In the genomic region with DNA sequence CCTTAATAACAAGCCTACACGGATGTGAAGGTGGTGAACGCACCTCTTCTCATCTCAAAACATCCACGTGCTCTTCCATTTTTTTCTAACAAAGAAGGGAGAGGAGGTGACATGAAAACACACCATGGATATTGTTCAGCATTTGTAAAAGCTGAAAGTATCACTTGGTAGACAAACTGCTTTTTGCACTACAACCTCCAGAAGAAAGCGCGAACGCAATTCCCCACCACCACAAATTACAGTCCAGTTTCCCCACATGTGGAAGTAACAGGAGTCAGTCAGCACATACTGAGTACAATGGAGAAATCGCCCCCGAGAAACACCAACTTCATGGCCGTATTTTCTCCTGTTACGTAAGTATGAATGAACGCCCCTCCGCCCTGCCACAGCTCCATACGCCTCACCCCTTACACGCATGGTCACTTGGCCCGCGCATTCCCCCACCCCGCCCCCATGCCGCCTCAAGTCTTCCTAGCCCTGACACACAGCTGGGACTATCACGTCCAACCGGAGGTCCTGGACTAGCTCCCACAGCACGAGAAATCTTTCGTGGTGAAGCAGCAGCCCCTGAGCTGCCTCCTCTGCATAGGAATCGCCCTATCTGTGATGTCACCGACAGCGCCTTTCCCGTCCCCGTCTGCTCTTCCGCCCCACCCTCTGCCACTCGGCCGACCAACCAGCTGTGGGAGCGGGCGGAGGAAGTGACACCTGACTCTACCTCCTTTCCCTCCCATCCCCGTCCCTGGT, we compare ENCODE assay signal across 1 cellular context.
TF ChIP-seq lines count a peak whose summit lies in the region.
"Not testable (repeated sequence)": the region's sequence is repeated elsewhere in the genome, so short reads cannot be mapped to it uniquely, and the experiment has no call there.

No MANE protein-coding gene starts in this region.

TF ChIP-seq in K562, 482 proteins besides CTCF, POLR2A, EP300 and RAD21 (continued from another document):
- TF ChIP-seq, protein P1, sequence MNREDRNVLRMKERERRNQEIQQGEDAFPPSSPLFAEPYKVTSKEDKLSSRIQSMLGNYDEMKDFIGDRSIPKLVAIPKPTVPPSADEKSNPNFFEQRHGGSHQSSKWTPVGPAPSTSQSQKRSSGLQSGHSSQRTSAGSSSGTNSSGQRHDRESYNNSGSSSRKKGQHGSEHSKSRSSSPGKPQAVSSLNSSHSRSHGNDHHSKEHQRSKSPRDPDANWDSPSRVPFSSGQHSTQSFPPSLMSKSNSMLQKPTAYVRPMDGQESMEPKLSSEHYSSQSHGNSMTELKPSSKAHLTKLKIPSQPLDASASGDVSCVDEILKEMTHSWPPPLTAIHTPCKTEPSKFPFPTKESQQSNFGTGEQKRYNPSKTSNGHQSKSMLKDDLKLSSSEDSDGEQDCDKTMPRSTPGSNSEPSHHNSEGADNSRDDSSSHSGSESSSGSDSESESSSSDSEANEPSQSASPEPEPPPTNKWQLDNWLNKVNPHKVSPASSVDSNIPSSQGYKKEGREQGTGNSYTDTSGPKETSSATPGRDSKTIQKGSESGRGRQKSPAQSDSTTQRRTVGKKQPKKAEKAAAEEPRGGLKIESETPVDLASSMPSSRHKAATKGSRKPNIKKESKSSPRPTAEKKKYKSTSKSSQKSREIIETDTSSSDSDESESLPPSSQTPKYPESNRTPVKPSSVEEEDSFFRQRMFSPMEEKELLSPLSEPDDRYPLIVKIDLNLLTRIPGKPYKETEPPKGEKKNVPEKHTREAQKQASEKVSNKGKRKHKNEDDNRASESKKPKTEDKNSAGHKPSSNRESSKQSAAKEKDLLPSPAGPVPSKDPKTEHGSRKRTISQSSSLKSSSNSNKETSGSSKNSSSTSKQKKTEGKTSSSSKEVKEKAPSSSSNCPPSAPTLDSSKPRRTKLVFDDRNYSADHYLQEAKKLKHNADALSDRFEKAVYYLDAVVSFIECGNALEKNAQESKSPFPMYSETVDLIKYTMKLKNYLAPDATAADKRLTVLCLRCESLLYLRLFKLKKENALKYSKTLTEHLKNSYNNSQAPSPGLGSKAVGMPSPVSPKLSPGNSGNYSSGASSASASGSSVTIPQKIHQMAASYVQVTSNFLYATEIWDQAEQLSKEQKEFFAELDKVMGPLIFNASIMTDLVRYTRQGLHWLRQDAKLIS (CRISPR knock-in tag; IDR thresholded peaks at IDR 0.05) = peak; percentile 65; the same call in 1 of the 2 replicates
- TF ChIP-seq PML (IDR thresholded peaks at IDR 0.05; ENCODE audit: low read length) (peak; percentile 98), CREB1 (CRISPR knock-in tag; IDR thresholded peaks at IDR 0.05) (peak; percentile 32; the same call in 1 of the 2 replicates), TCFL5 (CRISPR knock-in tag; conservative IDR thresholded peaks at IDR 0.05) (0 out of 2 replicates have a peak, but pooled peaks have one; percentile 41), RB1 (IDR thresholded peaks at IDR 0.05; ENCODE audit: low read depth) (0 out of 2 replicates have a peak, but pooled peaks have one; percentile 13), STAT5A (IDR thresholded peaks at IDR 0.05; ENCODE audit: borderline replicate concordance, low read length) (0 out of 2 replicates have a peak, but pooled peaks have one; percentile 55), NCOA4 (IDR thresholded peaks at IDR 0.05; ENCODE audit: partially characterized antibody) (peak; percentile 72), NCOA1 (IDR thresholded peaks at IDR 0.05; ENCODE audit: low read depth) (peak; percentile 69; the same call in 1 of the 2 replicates), TEAD4 (IDR thresholded peaks at IDR 0.05; ENCODE audit: low read length) (peak; percentile 76), ZNF764 (CRISPR knock-in tag; IDR thresholded peaks at IDR 0.05; ENCODE audit: low read depth) (peak; percentile 68; the same call in 1 of the 2 replicates), CEBPG (CRISPR knock-in tag; IDR thresholded peaks at IDR 0.05) (peak; percentile 43; the same call in 1 of the 2 replicates), CEBPG (tag; conservative IDR thresholded peaks at IDR 0.05 in 1 of 2, IDR thresholded peaks at IDR 0.05 in 1 of 2) (peak; percentile 51 to 66; a peak in 3 of 4 replicates), ZNF41 (CRISPR knock-in tag; conservative IDR thresholded peaks at IDR 0.05) (0 out of 2 replicates have a peak, but pooled peaks have one; percentile 45), CAMTA2 (CRISPR knock-in tag; conservative IDR thresholded peaks at IDR 0.05) (0 out of 2 replicates have a peak, but pooled peaks have one; percentile 41), TAF9B (IDR thresholded peaks at IDR 0.05; ENCODE audit: partially characterized antibody) (peak; percentile 96), CXXC5 (CRISPR knock-in tag; IDR thresholded peaks at IDR 0.05) (peak; percentile 80), BCOR (IDR thresholded peaks at IDR 0.05) (0 out of 2 replicates have a peak, but pooled peaks have one; percentile 30), MYC (IDR thresholded peaks at IDR 0.05; ENCODE audit: low read depth, low read length) (0 out of 2 replicates have a peak, but pooled peaks have one; percentile 18), ZBED1 (IDR thresholded peaks at IDR 0.05) (peak; percentile 99), SRF (CRISPR knock-in tag; IDR thresholded peaks at IDR 0.05) (0 out of 4 replicates have a peak, but pooled peaks have one; percentile 15 to 53), CC2D1A (IDR thresholded peaks at IDR 0.05) (peak; percentile 27; the same call in 1 of the 2 replicates), KHSRP (IDR thresholded peaks at IDR 0.05) (0 out of 2 replicates have a peak, but pooled peaks have one; percentile 45), TBP (optimal IDR thresholded peaks at IDR 0.05; ENCODE audit: low read depth, low read length) (peak; percentile 12), SIX5 (IDR thresholded peaks at IDR 0.05; ENCODE audit: borderline replicate concordance in 1 of 2, insufficient read depth in 1 of 2, low read depth in 1 of 2, low read length in 2 of 2) (0 out of 4 replicates have a peak, but pooled peaks of 1 of the 2 experiments have one; percentile 15), CSDE1 (IDR thresholded peaks at IDR 0.05) (peak in 1 of 2 experiments; percentile 79; a peak in 2 of 4 replicates), FOXJ2 (tag; IDR thresholded peaks at IDR 0.05) (peak; percentile 61; the same call in 1 of the 2 replicates), RNF2 (IDR thresholded peaks at IDR 0.05) (peak; percentile 99), RAD51 (IDR thresholded peaks at IDR 0.05; ENCODE audit: borderline replicate concordance, low read depth) (0 out of 2 replicates have a peak, but pooled peaks have one; percentile 26), MED1 (CRISPR knock-in tag; IDR thresholded peaks at IDR 0.05; ENCODE audit: borderline replicate concordance) (peak; percentile 93; the same call in 1 of the 2 replicates), PHB2 (IDR thresholded peaks at IDR 0.05; ENCODE audit: low read depth) (peak; percentile 45; the same call in 1 of the 2 replicates), ZKSCAN1 (IDR thresholded peaks at IDR 0.05; ENCODE audit: low read depth, low read length) (0 out of 2 replicates have a peak, but pooled peaks have one; percentile 42), PYGO2 (tag; IDR thresholded peaks at IDR 0.05) (peak; percentile 56; the same call in 1 of the 2 replicates), RBFOX2 (IDR thresholded peaks at IDR 0.05; ENCODE audit: low read depth, low read length) (peak; percentile 88), ERF (CRISPR knock-in tag; IDR thresholded peaks at IDR 0.05) (peak; percentile 86), GATAD2A (IDR thresholded peaks at IDR 0.05) (peak; percentile 41; the same call in 1 of the 2 replicates), POLR2B (IDR thresholded peaks at IDR 0.05; ENCODE audit: low read depth, partially characterized antibody) (peak; percentile 99), YY1 (IDR thresholded peaks at IDR 0.05; ENCODE audit: borderline replicate concordance in 1 of 3, control insufficient read depth in 1 of 3, extremely low read depth in 1 of 3, insufficient read depth in 3 of 3, insufficient read length in 1 of 3, insufficient replicate concordance in 2 of 3, low read depth in 1 of 3, low read length in 2 of 3) (peak in 1 of 3 experiments; percentile 56), ZFX (CRISPR knock-in tag; IDR thresholded peaks at IDR 0.05) (peak; percentile 24; the same call in 1 of the 2 replicates)
- TF ChIP-seq CREB1 (IDR thresholded peaks at IDR 0.05); TEAD4 (CRISPR knock-in tag; IDR thresholded peaks at IDR 0.05; ENCODE audit: borderline replicate concordance); MYC (CRISPR knock-in tag; IDR thresholded peaks at IDR 0.05; ENCODE audit: borderline replicate concordance, low read depth): not testable (repeated sequence)
- TF ChIP-seq, protein P2, sequence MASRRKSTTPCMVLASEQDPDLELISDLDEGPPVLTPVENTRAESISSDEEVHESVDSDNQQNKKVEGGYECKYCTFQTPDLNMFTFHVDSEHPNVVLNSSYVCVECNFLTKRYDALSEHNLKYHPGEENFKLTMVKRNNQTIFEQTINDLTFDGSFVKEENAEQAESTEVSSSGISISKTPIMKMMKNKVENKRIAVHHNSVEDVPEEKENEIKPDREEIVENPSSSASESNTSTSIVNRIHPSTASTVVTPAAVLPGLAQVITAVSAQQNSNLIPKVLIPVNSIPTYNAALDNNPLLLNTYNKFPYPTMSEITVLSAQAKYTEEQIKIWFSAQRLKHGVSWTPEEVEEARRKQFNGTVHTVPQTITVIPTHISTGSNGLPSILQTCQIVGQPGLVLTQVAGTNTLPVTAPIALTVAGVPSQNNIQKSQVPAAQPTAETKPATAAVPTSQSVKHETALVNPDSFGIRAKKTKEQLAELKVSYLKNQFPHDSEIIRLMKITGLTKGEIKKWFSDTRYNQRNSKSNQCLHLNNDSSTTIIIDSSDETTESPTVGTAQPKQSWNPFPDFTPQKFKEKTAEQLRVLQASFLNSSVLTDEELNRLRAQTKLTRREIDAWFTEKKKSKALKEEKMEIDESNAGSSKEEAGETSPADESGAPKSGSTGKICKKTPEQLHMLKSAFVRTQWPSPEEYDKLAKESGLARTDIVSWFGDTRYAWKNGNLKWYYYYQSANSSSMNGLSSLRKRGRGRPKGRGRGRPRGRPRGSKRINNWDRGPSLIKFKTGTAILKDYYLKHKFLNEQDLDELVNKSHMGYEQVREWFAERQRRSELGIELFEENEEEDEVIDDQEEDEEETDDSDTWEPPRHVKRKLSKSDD (conservative IDR thresholded peaks at IDR 0.05; ENCODE audit: low read length) = 0 out of 2 replicates have a peak, but pooled peaks have one; percentile 44
- TF ChIP-seq, protein P3, sequence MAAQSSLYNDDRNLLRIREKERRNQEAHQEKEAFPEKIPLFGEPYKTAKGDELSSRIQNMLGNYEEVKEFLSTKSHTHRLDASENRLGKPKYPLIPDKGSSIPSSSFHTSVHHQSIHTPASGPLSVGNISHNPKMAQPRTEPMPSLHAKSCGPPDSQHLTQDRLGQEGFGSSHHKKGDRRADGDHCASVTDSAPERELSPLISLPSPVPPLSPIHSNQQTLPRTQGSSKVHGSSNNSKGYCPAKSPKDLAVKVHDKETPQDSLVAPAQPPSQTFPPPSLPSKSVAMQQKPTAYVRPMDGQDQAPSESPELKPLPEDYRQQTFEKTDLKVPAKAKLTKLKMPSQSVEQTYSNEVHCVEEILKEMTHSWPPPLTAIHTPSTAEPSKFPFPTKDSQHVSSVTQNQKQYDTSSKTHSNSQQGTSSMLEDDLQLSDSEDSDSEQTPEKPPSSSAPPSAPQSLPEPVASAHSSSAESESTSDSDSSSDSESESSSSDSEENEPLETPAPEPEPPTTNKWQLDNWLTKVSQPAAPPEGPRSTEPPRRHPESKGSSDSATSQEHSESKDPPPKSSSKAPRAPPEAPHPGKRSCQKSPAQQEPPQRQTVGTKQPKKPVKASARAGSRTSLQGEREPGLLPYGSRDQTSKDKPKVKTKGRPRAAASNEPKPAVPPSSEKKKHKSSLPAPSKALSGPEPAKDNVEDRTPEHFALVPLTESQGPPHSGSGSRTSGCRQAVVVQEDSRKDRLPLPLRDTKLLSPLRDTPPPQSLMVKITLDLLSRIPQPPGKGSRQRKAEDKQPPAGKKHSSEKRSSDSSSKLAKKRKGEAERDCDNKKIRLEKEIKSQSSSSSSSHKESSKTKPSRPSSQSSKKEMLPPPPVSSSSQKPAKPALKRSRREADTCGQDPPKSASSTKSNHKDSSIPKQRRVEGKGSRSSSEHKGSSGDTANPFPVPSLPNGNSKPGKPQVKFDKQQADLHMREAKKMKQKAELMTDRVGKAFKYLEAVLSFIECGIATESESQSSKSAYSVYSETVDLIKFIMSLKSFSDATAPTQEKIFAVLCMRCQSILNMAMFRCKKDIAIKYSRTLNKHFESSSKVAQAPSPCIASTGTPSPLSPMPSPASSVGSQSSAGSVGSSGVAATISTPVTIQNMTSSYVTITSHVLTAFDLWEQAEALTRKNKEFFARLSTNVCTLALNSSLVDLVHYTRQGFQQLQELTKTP (IDR thresholded peaks at IDR 0.05; ENCODE audit: low read depth in 1 of 2, partially characterized antibody in 2 of 2) = peak; percentile 79 to 95
- TF ChIP-seq, protein P4, sequence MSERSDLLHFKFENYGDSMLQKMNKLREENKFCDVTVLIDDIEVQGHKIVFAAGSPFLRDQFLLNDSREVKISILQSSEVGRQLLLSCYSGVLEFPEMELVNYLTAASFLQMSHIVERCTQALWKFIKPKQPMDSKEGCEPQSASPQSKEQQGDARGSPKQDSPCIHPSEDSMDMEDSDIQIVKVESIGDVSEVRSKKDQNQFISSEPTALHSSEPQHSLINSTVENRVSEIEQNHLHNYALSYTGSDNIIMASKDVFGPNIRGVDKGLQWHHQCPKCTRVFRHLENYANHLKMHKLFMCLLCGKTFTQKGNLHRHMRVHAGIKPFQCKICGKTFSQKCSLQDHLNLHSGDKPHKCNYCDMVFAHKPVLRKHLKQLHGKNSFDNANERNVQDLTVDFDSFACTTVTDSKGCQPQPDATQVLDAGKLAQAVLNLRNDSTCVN (CRISPR knock-in tag; IDR thresholded peaks at IDR 0.05) = peak; percentile 97
